Comparison of ENCODE assay signal across 1 cellular context in the genomic region with DNA sequence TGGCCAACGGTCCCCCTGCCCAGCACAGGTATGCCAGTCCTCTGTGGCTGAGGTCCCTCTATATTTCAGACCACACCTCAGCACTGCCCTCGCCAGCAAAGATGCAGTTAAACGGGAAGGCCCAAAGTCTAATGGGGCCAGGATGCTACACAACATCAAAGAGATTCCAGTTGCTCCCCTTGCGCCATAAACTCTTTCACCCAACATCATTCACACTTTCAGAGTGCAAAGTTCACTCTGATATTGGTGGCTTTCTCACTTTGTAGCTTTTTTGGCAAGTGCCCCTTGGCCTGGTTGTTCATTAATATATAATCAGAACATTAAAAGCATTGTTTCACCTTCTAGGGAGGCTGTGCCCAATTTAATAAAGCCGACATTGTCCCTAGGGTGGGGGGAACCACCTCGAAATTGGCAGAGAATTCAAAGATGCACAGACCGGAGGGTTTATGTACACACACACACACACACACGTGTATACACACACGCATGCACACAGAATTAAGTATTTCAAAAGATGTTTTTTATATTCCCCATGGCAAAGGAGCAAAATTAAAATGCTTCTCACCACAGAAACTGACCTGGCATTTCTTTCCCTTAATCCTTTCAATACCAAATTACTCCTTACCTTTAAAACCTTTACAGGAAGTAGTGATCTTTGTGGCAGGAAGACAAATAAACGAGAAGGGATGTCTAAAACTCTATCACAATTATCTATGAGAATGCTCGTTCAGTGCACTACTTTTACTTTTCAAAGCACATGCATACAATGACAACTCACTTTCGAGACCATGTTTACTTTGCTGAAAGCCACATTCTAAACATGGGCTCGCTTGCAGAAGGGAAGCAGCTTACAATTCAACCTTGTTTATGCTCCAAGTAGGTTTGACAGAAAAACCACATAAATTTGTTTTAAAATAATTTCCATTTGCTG.
TF ChIP-seq lines count a peak whose summit lies in the region.

No MANE protein-coding gene starts in this region.

TF ChIP-seq in liver, 16 proteins besides CTCF, POLR2A, EP300 and RAD21 (continued from another document):
- TF ChIP-seq, protein P1, sequence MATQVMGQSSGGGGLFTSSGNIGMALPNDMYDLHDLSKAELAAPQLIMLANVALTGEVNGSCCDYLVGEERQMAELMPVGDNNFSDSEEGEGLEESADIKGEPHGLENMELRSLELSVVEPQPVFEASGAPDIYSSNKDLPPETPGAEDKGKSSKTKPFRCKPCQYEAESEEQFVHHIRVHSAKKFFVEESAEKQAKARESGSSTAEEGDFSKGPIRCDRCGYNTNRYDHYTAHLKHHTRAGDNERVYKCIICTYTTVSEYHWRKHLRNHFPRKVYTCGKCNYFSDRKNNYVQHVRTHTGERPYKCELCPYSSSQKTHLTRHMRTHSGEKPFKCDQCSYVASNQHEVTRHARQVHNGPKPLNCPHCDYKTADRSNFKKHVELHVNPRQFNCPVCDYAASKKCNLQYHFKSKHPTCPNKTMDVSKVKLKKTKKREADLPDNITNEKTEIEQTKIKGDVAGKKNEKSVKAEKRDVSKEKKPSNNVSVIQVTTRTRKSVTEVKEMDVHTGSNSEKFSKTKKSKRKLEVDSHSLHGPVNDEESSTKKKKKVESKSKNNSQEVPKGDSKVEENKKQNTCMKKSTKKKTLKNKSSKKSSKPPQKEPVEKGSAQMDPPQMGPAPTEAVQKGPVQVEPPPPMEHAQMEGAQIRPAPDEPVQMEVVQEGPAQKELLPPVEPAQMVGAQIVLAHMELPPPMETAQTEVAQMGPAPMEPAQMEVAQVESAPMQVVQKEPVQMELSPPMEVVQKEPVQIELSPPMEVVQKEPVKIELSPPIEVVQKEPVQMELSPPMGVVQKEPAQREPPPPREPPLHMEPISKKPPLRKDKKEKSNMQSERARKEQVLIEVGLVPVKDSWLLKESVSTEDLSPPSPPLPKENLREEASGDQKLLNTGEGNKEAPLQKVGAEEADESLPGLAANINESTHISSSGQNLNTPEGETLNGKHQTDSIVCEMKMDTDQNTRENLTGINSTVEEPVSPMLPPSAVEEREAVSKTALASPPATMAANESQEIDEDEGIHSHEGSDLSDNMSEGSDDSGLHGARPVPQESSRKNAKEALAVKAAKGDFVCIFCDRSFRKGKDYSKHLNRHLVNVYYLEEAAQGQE (IDR thresholded peaks at IDR 0.05), result peak; percentile 11
- TF ChIP-seq RXRA (IDR thresholded peaks at IDR 0.05), result peak; percentile 82 to 85
- TF ChIP-seq NR2F2 (IDR thresholded peaks at IDR 0.05), result peak; percentile 65
- peak; percentile 50 for TF ChIP-seq FOXA2 (IDR thresholded peaks at IDR 0.05)
- peak; percentile 73 for TF ChIP-seq YY1 (IDR thresholded peaks at IDR 0.05)
- TF ChIP-seq FOXA1 (IDR thresholded peaks at IDR 0.05), result no peak
